1 cellular context compared by ENCODE assay signal in genomic region chr1:185317034-185317885, GRCh38.
A peak's percentile ranks its signal among the peaks of the same experiment; 100 is the strongest.
TF ChIP-seq lines count a peak whose summit lies in the region.

Gene IVNS1ABP (minus strand): TSS chr1:185317243. CDS start chr1:185309493, 7,750 bp downstream.

TF ChIP-seq in K562, 482 proteins besides CTCF, POLR2A, EP300 and RAD21 (continued from another document and continues in another):
- TF ChIP-seq ZNF592 (IDR thresholded peaks at IDR 0.05) (no peak), ZNF24 (IDR thresholded peaks at IDR 0.05) (0 out of 2 replicates have a peak, but pooled peaks have one; percentile 13), MTA2 (IDR thresholded peaks at IDR 0.05; ENCODE audit: low read depth) (0 out of 2 replicates have a peak, but pooled peaks have one; percentile 11), BHLHE40 (IDR thresholded peaks at IDR 0.05; ENCODE audit: low read length) (peak; percentile 73), PHF20 (IDR thresholded peaks at IDR 0.05; ENCODE audit: partially characterized antibody) (peak; percentile 58), HINFP (tag; conservative IDR thresholded peaks at IDR 0.05; ENCODE audit: low read depth) (no peak), RREB1 (CRISPR knock-in tag; IDR thresholded peaks at IDR 0.05) (no peak), ZNF197 (CRISPR knock-in tag; IDR thresholded peaks at IDR 0.05; ENCODE audit: low read depth) (0 out of 2 replicates have a peak, but pooled peaks have one; percentile 17), LARP7 (IDR thresholded peaks at IDR 0.05) (no peak; the same call in 1 of the 2 replicates), NBN (IDR thresholded peaks at IDR 0.05; ENCODE audit: low read depth) (peak; percentile 73), ZNF143 (CRISPR knock-in tag; IDR thresholded peaks at IDR 0.05) (0 out of 2 replicates have a peak, but pooled peaks have one; percentile 51), FOS (IDR thresholded peaks at IDR 0.05; ENCODE audit: extremely low read depth, insufficient read length) (no peak), GABPA (tag; conservative IDR thresholded peaks at IDR 0.05; ENCODE audit: low read depth) (peak; percentile 86), NFRKB (IDR thresholded peaks at IDR 0.05; ENCODE audit: low read depth) (peak; percentile 72), SRF (CRISPR knock-in tag; IDR thresholded peaks at IDR 0.05) (peak in 1 of 2 experiments; percentile 56; a peak in 1 of 4 replicates), RERE (CRISPR knock-in tag; IDR thresholded peaks at IDR 0.05; ENCODE audit: borderline replicate concordance) (0 out of 2 replicates have a peak, but pooled peaks have one; percentile 92), FOXK2 (conservative IDR thresholded peaks at IDR 0.05 in 1 of 2, IDR thresholded peaks at IDR 0.05 in 1 of 2; ENCODE audit: low read depth in 2 of 2) (peak; percentile 49 to 56; a peak in 2 of 4 replicates), NCOA4 (IDR thresholded peaks at IDR 0.05; ENCODE audit: partially characterized antibody) (no peak), ASH1L (IDR thresholded peaks at IDR 0.05; ENCODE audit: borderline replicate concordance, low read depth, partially characterized antibody) (no peak), RBM22 (IDR thresholded peaks at IDR 0.05; ENCODE audit: low read depth, low read length, poor library complexity, severe bottlenecking) (no peak), ATF1 (CRISPR knock-in tag; IDR thresholded peaks at IDR 0.05) (no peak), ATF1 (tag; IDR thresholded peaks at IDR 0.05) (peak; percentile 79), SMAD2 (IDR thresholded peaks at IDR 0.05; ENCODE audit: low read depth, low read length) (no peak), THAP12 (CRISPR knock-in tag; IDR thresholded peaks at IDR 0.05) (peak; percentile 78; the same call in 1 of the 2 replicates), CCAR2 (IDR thresholded peaks at IDR 0.05; ENCODE audit: low read depth, low read length) (0 out of 2 replicates have a peak, but pooled peaks have one; percentile 34), NR2F6 (CRISPR knock-in tag; IDR thresholded peaks at IDR 0.05) (peak; percentile 30; the same call in 1 of the 2 replicates), ZNF668 (CRISPR knock-in tag; IDR thresholded peaks at IDR 0.05) (no peak), HDGF (IDR thresholded peaks at IDR 0.05) (peak; percentile 67; the same call in 1 of the 2 replicates), ZNF239 (CRISPR knock-in tag; IDR thresholded peaks at IDR 0.05) (peak; percentile 16; the same call in 1 of the 2 replicates), CHD2 (IDR thresholded peaks at IDR 0.05; ENCODE audit: low read depth, low read length) (peak; percentile 60), BRF2 (IDR thresholded peaks at IDR 0.05; ENCODE audit: borderline replicate concordance, insufficient read depth, insufficient read length) (no peak), HBP1 (CRISPR knock-in tag; IDR thresholded peaks at IDR 0.05) (peak; percentile 30; the same call in 1 of the 2 replicates), E2F4 (CRISPR knock-in tag; IDR thresholded peaks at IDR 0.05; ENCODE audit: low read depth) (no peak)
